In the genomic region with DNA sequence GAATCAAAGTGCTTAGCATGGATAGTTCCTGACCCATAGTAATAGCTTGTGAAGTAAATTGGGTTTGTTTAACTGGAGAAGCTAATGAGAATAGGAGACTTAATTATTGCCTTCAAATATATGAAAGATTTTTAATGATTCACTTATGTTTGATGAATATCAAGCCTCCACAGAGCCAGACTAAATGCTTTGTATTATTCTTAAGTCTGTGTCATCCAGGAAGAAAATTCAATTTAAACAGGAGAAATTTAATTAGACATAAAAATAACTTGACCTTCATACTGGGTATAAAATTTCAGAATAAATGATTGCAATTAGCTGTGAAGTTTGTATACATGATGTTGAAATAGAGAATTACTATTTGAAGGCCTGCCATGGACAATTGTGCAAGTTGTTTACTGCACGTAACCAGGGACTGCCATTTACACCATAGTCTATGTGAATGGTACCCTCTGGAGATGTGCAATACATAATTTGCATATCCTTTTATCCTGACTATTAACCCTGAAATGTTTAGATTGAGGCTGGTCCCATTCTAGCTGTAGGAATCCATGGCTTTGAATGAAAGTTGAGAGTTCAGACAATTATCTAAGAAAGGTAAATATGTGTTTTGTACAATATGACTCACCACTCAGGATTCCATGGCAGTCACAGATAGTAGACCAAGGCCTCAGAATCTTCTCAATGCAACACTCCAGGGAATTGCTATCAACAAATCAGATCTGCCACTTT, we compare ENCODE assay signal across 15 cellular contexts.
DNase-seq lines count a peak whose midpoint lies in the region; ATAC-seq, FAIRE-seq and TF ChIP-seq lines count a peak whose summit lies in the region.
"Had no signal": no experiment of that assay in that cellular context is flagged by ENCODE, and none has a peak within 500 bp of the region (broad histone marks: within the 10 kb centered on the region; RNA-seq: fewer than 3 reads in every experiment).

No MANE protein-coding gene starts in this region.

- H3K4me2 ChIP-seq in A549: peak overlapping the region; percentile 68

- DNase-seq in A549 (ENCODE audit: low read depth in 1 of 2, low spot score in 1 of 2) (peak; percentile 47 to 69), SJSA1 (ENCODE audit: low read depth in 1 of 2, low spot score in 2 of 2) (peak; percentile 67 to 80), foreskin keratinocyte (peak in 1 of 2 donors; percentile 25), NCI-H1930 (lab: John Stamatoyannopoulos, UW) (no peak), GDM1 (lab: John Stamatoyannopoulos, UW) (no peak)
- no peak for DNase-seq in stimulated activated naive CD8-positive, alpha-beta T cell treated with anti-CD3 and anti-CD28 coated beads, Interleukin-15, Interleukin-2, amounts not matched to agents 100 U/mL and 50 U/mL, for 24 hours
- DNase-seq: activated gamma-delta T cell; NCI-H2081; stimulated activated naive CD4-positive, alpha-beta T cell treated with Interleukin-2 at 50 U/mL for 16 hours; uterus had no signal

- TF ChIP-seq CTCF in A549 (IDR thresholded peaks at IDR 0.05) (no peak), HEK293 (tag by site-specific recombination; IDR thresholded peaks at IDR 0.05) (no peak), foreskin keratinocyte (conservative IDR thresholded peaks at IDR 0.05) (no peak)

- no peak for FAIRE-seq in A549 (lab: Jason Lieb, UNC)

- H3K36me3 ChIP-seq in HEK293 (ENCODE audit: control insufficient read depth in 2 of 2, insufficient read depth in 1 of 2, low read length in 2 of 2): no peaks in the 10 kb centered on the region
- H3K36me3 ChIP-seq in SJSA1: no peaks in the 10 kb centered on the region
- H3K36me3 ChIP-seq: gastroesophageal sphincter, uterus had no signal

- 39% methylated on average over 1 of the region's 1 CpG for WGBS in A549 (ENCODE audit: missing lambda C conversion rate)

- H3K27ac ChIP-seq in A549 (peak overlapping the region in 1 of 2 experiments; percentile 59; a peak in 3 of 6 replicates), HEK293 (ENCODE audit: extremely low read depth, low read depth, low read length) (no peak overlapping the region), SJSA1 (no peak overlapping the region), foreskin keratinocyte (no peak overlapping the region)
- H3K27ac ChIP-seq: gastroesophageal sphincter, skin epidermis, uterus, VCaP had no signal

- no peak overlapping the region for H3K4me3 ChIP-seq in A549
- H3K4me3 ChIP-seq in HEK293 (ENCODE audit: low read depth, low read length): no peak overlapping the region
- H3K4me3 ChIP-seq in SJSA1: no peak overlapping the region
- H3K4me3 ChIP-seq: gastroesophageal sphincter, skin epidermis, uterus had no signal

- H3K27me3 ChIP-seq in SJSA1 (replicated peaks) (no peaks in the 10 kb centered on the region), foreskin keratinocyte (no peaks in the 10 kb centered on the region)
- H3K27me3 ChIP-seq: gastroesophageal sphincter, uterus had no signal

- H3K9me3 ChIP-seq in A549 (no peaks in the 10 kb centered on the region), HEK293 (ENCODE audit: control insufficient read depth, insufficient read depth, low read depth, low read length) (no peaks in the 10 kb centered on the region), SJSA1 (replicated peaks) (no peaks in the 10 kb centered on the region)
- H3K9me3 ChIP-seq: gastroesophageal sphincter, uterus had no signal

- POLR2A ChIA-PET in A549 (lab: Yijun Ruan, JAX): no interaction called here
- POLR2A ChIA-PET in HEK293 (lab: Yijun Ruan, JAX): interaction anchor here (1.5 kb wide), 1 partner anchor 13 kb away, joined by 3 read pairs; no protein-coding TSS in a partner anchor

- CTCF ChIA-PET in A549 (lab: Yijun Ruan, JAX) (interaction anchor here (1.5 to 2.4 kb wide), 4 partner anchors 12 to 523 kb away, joined by 4 to 9 read pairs (median 6); no protein-coding TSS in a partner anchor), HEK293 (lab: Yijun Ruan, JAX) (interaction anchor here (0.6 to 1.5 kb wide), 3 partner anchors 11 to 523 kb away, joined by 3 to 4 read pairs (median 4); no protein-coding TSS in a partner anchor)

- no peak for TF ChIP-seq EP300 in A549 (IDR thresholded peaks at IDR 0.05)

- ATAC-seq in A549 (peak; percentile 74 to 88; a peak in 5 of 6 replicates), foreskin keratinocyte (peak; percentile 58), GM18502 (IDR thresholded peaks at IDR 0.05; ENCODE audit: poor library complexity, unreplicated experiment) (no peak)
- ATAC-seq in stimulated activated naive CD8-positive, alpha-beta T cell treated with anti-CD3 and anti-CD28 coated beads, Interleukin-15, Interleukin-2, amounts not matched to agents 100 U/mL and 50 U/mL, for 24 hours: no peak
- ATAC-seq: gastroesophageal sphincter had no signal

- TF ChIP-seq POLR2A in A549 (IDR thresholded peaks at IDR 0.05; ENCODE audit: low read length): no peak

- peaks cover 43% of the 10 kb centered on the region for H3K4me1 ChIP-seq in A549
- H3K4me1 ChIP-seq in HEK293 (ENCODE audit: control insufficient read depth, insufficient read depth, low read length): peaks cover 17% of the 10 kb centered on the region
- peaks cover 62% of the 10 kb centered on the region for H3K4me1 ChIP-seq in SJSA1 (replicated peaks)
- peaks cover 3% of the 10 kb centered on the region for H3K4me1 ChIP-seq in foreskin keratinocyte
- H3K4me1 ChIP-seq: uterus had no signal

- no peak for TF ChIP-seq RAD21 in A549 (conservative IDR thresholded peaks at IDR 0.05 in 1 of 2, IDR thresholded peaks at IDR 0.05 in 1 of 2)

TF ChIP-seq in A549, 52 proteins besides CTCF, POLR2A, EP300 and RAD21:
- TF ChIP-seq SREBF2 (IDR thresholded peaks at IDR 0.05) (no peak), JUNB (IDR thresholded peaks at IDR 0.05) (peak; percentile 83), GATA3 (IDR thresholded peaks at IDR 0.05; ENCODE audit: borderline replicate concordance) (peak; percentile 88), MAFK (IDR thresholded peaks at IDR 0.05; ENCODE audit: partially characterized antibody) (no peak), JUN (IDR thresholded peaks at IDR 0.05) (peak in 1 of 2 experiments; percentile 35; a peak in 1 of 5 replicates), NPAS2 (CRISPR knock-in tag; IDR thresholded peaks at IDR 0.05; ENCODE audit: borderline replicate concordance) (no peak), CEBPB (IDR thresholded peaks at IDR 0.05) (peak; percentile 46 to 59; a peak in 1 of 4 replicates), FOSL2 (IDR thresholded peaks at IDR 0.05) (peak; percentile 74), FOSL2 (CRISPR knock-in tag; IDR thresholded peaks at IDR 0.05) (peak; percentile 93)

TF ChIP-seq in HEK293, 187 proteins besides CTCF, POLR2A, EP300 and RAD21:
- TF ChIP-seq GLI4 (tag by site-specific recombination; IDR thresholded peaks at IDR 0.05) (no peak), ZNF629 (tag by site-specific recombination; IDR thresholded peaks at IDR 0.05) (0 out of 2 replicates have a peak, but pooled peaks have one; percentile 23), PRDM1 (tag by site-specific recombination; IDR thresholded peaks at IDR 0.05) (0 out of 2 replicates have a peak, but pooled peaks have one; percentile 57)
TF ChIP-seq in HEK293: peak in this region for 2.

Comparison
In these comparisons a context has a peak if more than half of its experiments do, and no peak if none do; other contexts are left out.
1. ATAC-seq: peak in A549 (2 of 2) and foreskin keratinocyte (single experiment); none in GM18502 (single experiment) and stimulated activated naive CD8-positive, alpha-beta T cell treated with anti-CD3 and anti-CD28 coated beads, Interleukin-15, Interleukin-2, amounts not matched to agents 100 U/mL and 50 U/mL, for 24 hours (single experiment).
2. DNase-seq: peak in A549 (2 of 2) and SJSA1 (2 of 2); none in NCI-H1930 (0 of 2), stimulated activated naive CD8-positive, alpha-beta T cell treated with anti-CD3 and anti-CD28 coated beads, Interleukin-15, Interleukin-2, amounts not matched to agents 100 U/mL and 50 U/mL, for 24 hours (single experiment) and GDM1 (single experiment).